Comparison of ENCODE assay signal across 9 cellular contexts in the genomic region with DNA sequence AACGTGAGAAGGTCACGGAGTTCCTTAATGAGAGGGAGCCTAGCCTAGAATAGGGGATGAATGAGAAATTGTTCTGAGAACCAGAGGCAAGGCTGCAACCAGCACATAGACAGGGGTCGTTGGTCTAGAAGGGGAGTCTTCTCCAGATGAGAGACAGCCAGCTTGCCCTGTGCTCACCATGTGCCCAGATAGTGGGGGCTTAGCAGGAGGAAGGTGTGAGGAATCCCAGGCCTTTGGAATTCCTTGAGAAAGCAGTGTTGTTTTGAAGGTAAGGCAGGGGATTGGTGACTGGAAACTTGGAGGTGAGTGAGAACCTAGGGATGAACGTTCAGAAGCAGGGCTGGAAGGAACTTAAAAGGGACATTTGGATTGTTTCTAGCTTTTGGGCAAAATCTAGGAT. TPM values are rescaled to one million over a fixed set of nuclear protein-coding genes. Genes with fewer than 3 reads are reported as not detected.
A peak's percentile ranks its signal among the peaks of the same experiment; 100 is the strongest.
DNase-seq lines count a peak whose midpoint lies in the region; ATAC-seq, FAIRE-seq and TF ChIP-seq lines count a peak whose summit lies in the region.
"Had no signal": no experiment of that assay in that cellular context is flagged by ENCODE, and none has a peak within 500 bp of the region (broad histone marks: within the 10 kb centered on the region; RNA-seq: fewer than 3 reads in every experiment).

No MANE protein-coding gene starts in this region.

- peak overlapping the region; percentile 48 for H3K27ac Mint-ChIP-seq in endothelial cell (ENCODE audit: unreplicated experiment)

- H3K36me3 Mint-ChIP-seq in endothelial cell (ENCODE audit: low read depth, unreplicated experiment), result peaks cover 5% of the 10 kb centered on the region

- H3K9me3 ChIP-seq in Panc1 (ENCODE audit: control insufficient read depth, insufficient read depth, low read depth, low read length) (no peaks in the 10 kb centered on the region), SJCRH30 (replicated peaks) (no peaks in the 10 kb centered on the region)

- H3K27ac ChIP-seq in Panc1 (ENCODE audit: low read length) (peak overlapping the region; percentile 5; the same call in 1 of the 2 replicates), rectal smooth muscle tissue (ENCODE audit: low read depth, low read length) (no peak overlapping the region), SJCRH30 (no peak overlapping the region)

- CTCF ChIA-PET in Panc1 (lab: Charles Lee), result no interaction called here

- H3K36me3 ChIP-seq in Panc1 (ENCODE audit: control insufficient read depth, insufficient read depth, low read length), result no peaks in the 10 kb centered on the region
- H3K36me3 ChIP-seq in rectal smooth muscle tissue (ENCODE audit: control insufficient read depth, insufficient read depth, low read length), result no peaks in the 10 kb centered on the region
- H3K36me3 ChIP-seq in SJCRH30, result no peaks in the 10 kb centered on the region

- H3K9me3 Mint-ChIP-seq in endothelial cell (ENCODE audit: unreplicated experiment), result no peaks in the 10 kb centered on the region

- H3K4me1 ChIP-seq in Panc1 (ENCODE audit: control insufficient read depth, insufficient read depth, low read length) (peaks cover 20% of the 10 kb centered on the region), rectal smooth muscle tissue (ENCODE audit: control insufficient read depth, insufficient read depth, low read length) (peaks cover 7% of the 10 kb centered on the region), SJCRH30 (no peaks in the 10 kb centered on the region)

- no peak for TF ChIP-seq POLR2A in GM12891 (IDR thresholded peaks at IDR 0.05; ENCODE audit: low read depth, low read length)

- H3K4me1 Mint-ChIP-seq in endothelial cell (ENCODE audit: unreplicated experiment), result peaks cover 42% of the 10 kb centered on the region

- H3K27me3 ChIP-seq in Panc1 (ENCODE audit: control insufficient read depth, insufficient read depth, low read length), result no peaks in the 10 kb centered on the region
- H3K27me3 ChIP-seq in rectal smooth muscle tissue (ENCODE audit: control insufficient read depth, insufficient read depth, low read length), result no peaks in the 10 kb centered on the region
- no peaks in the 10 kb centered on the region for H3K27me3 ChIP-seq in SJCRH30

- FAIRE-seq in GM12891 (lab: Jason Lieb, UNC), result peak; percentile 50

- H3K9ac ChIP-seq in rectal smooth muscle tissue (ENCODE audit: low read length), result no peak overlapping the region

- no peaks in the 10 kb centered on the region for H3K27me3 Mint-ChIP-seq in endothelial cell (ENCODE audit: unreplicated experiment)

- no peak overlapping the region for H3K4me3 Mint-ChIP-seq in endothelial cell (ENCODE audit: unreplicated experiment)

- BruUV-seq in Panc1 (replicated peaks; lab: Mats Ljungman, UMichigan), result no TSS peak

- in situ Hi-C loops in Panc1 (cut with HindIII; ENCODE audit: low pct_unique_long_range_greater_than_20kb, low sequenced_read_pairs), result no loop called here

- no peak for DNase-seq in GM12891 (ENCODE audit: insufficient read length, low spot score)
- no peak for DNase-seq in Panc1 (ENCODE audit: low read depth, low spot score)
- DNase-seq in endothelial cell (ENCODE audit: low spot score), result no peak
- no peak for DNase-seq in COLO829 (ENCODE audit: low spot score)
- DNase-seq in HUDEP-2 (lab: John Stamatoyannopoulos, UW; ENCODE audit: unreplicated experiment in 76 of 76), result no peak
- DNase-seq in SJCRH30, result no peak
- DNase-seq: NCI-H1092 had no signal

- POLR2A ChIA-PET in Panc1 (lab: Charles Lee), result no interaction called here

- TF ChIP-seq CTCF in Panc1 (IDR thresholded peaks at IDR 0.05) (no peak), endothelial cell (IDR thresholded peaks at IDR 0.05; ENCODE audit: unreplicated experiment) (no peak)

- no peak overlapping the region for H3K4me3 ChIP-seq in Panc1 (ENCODE audit: low read depth in 2 of 2, low read length in 2 of 2)
- H3K4me3 ChIP-seq in rectal smooth muscle tissue (ENCODE audit: low read length), result peak overlapping the region; percentile 49
- H3K4me3 ChIP-seq in SJCRH30, result no peak overlapping the region

- ATAC-seq in Panc1, result no peak; the same call in 1 of the 2 replicates
- ATAC-seq in HG02759 (IDR thresholded peaks at IDR 0.05; ENCODE audit: unreplicated experiment), result no peak

- intact Hi-C loops in Panc1 (cut with micrococcal nuclease; ENCODE audit: unreplicated experiment), result no loop called here

TF ChIP-seq in GM12891, 5 proteins besides CTCF, POLR2A, EP300 and RAD21:
- no peak for TF ChIP-seq POLR2AphosphoS5 (IDR thresholded peaks at IDR 0.05; ENCODE audit: low read depth, low read length)
- TF ChIP-seq POU2F2 (IDR thresholded peaks at IDR 0.05; ENCODE audit: low read depth, low read length), result no peak
- TF ChIP-seq PAX5 (IDR thresholded peaks at IDR 0.05; ENCODE audit: insufficient read depth, low read length, severe bottlenecking), result no peak
- no peak for TF ChIP-seq TAF1 (IDR thresholded peaks at IDR 0.05; ENCODE audit: low read depth, low read length)
- TF ChIP-seq SPI1 (IDR thresholded peaks at IDR 0.05; ENCODE audit: low read depth, low read length), result no peak

RNA-seq across cellular contexts. Expression of a gene that starts 29.4 kb away (rescaled TPM):
- 0.30 TPM for polyA plus RNA-seq in GM12891 (2012; ENCODE audit: low read depth, missing spikeins)
- total RNA-seq in Panc1 (2021; ENCODE audit: unreplicated experiment) (10.2 TPM), endothelial cell (ENCODE audit: unreplicated experiment) (9.3 TPM)
- 14.5 TPM for polyA plus RNA-seq in Panc1 (2012; ENCODE audit: insufficient read length)
- 17.2 and 17.9 TPM in 2 replicates for total RNA-seq in SJCRH30 (2014; rRNA removed; shearing (Covaris generic))

RNA-seq across cellular contexts. Expression of a gene that starts 48.7 kb away (rescaled TPM):
- polyA plus RNA-seq in GM12891 (2012; ENCODE audit: low read depth, missing spikeins), result 10.9 TPM
- total RNA-seq in Panc1 (2021; ENCODE audit: unreplicated experiment) (41.1 TPM), endothelial cell (ENCODE audit: unreplicated experiment) (42.6 TPM)
- polyA plus RNA-seq in Panc1 (2012; ENCODE audit: insufficient read length), result 28.8 TPM
- total RNA-seq in SJCRH30 (2014; rRNA removed; shearing (Covaris generic)), result 20.7 and 23.4 TPM in 2 replicates

RNA-seq across cellular contexts. Expression of a gene that starts 51.2 kb away (rescaled TPM):
- 12.6 TPM for polyA plus RNA-seq in GM12891 (2012; ENCODE audit: low read depth, missing spikeins)
- total RNA-seq in Panc1 (2021; ENCODE audit: unreplicated experiment) (43.2 TPM), endothelial cell (ENCODE audit: unreplicated experiment) (48.2 TPM)
- polyA plus RNA-seq in Panc1 (2012; ENCODE audit: insufficient read length), result 29.4 TPM
- total RNA-seq in SJCRH30 (2014; rRNA removed; shearing (Covaris generic)), result 25.2 and 28.6 TPM in 2 replicates
